In genomic region chr15:85741021-85741421, GRCh38 we compare ENCODE assay signal across 1 cellular context.
TF ChIP-seq lines count a peak whose summit lies in the region.

No MANE protein-coding gene starts in this region.

TF ChIP-seq in GM23338, 12 proteins besides CTCF, POLR2A, EP300 and RAD21 (continued from another document):
- TF ChIP-seq ZNF462 (CRISPR knock-in tag; IDR thresholded peaks at IDR 0.05) (no peak), REST (IDR thresholded peaks at IDR 0.05; ENCODE audit: unreplicated experiment) (no peak), POLR2AphosphoS5 (IDR thresholded peaks at IDR 0.05; ENCODE audit: low read depth) (no peak)
